Comparison of ENCODE assay signal across 8 cellular contexts in the genomic region with DNA sequence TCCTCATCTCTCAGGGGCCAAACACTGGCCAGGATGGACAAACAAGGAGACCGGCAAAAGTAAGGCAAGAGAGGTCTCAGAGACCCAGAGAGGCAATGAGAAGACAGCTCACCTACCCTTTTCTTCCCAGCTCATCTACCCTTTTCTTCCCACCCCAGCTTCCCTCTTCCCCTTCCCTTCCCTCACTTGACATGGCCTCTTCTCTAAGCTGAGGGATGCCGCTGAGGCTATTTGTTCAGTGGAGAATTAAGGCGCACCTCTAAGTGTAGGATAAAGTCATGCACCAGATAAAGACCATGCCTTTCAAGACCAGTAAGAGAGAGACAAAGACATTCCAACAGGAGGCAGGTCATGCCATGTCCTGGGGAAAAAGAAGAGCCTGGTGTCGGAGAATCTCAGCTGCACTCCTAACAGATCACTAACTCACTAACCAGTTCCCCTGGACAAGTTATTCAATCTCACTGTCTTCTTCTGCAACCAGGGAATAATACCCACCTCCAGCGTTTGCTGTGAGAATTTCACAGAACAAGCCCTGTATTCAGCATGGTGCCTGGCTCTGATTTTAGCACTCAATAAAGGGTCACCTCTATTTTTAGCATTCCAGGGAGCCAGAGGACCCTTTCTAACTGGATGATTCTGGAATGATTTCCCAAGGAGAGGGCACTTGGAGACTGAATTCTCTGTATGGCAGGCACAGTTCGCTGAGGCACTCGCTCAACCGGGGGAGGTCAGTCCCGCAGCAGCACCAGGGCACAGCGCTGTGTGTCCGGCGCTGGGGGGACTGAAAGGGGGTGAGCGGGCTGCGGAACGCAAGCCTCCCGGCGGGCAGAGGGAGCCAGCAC. TPM values are rescaled to one million over a fixed set of nuclear protein-coding genes. Genes with fewer than 3 reads are reported as not detected.
DNase-seq lines count a peak whose midpoint lies in the region; ATAC-seq and TF ChIP-seq lines count a peak whose summit lies in the region.

No MANE protein-coding gene starts in this region.

- H3K4me1 ChIP-seq in right lobe of liver (peaks cover 0 to 9% (median 0%) of the 10 kb centered on the region in 4 donors), tibial artery (peaks cover 0 to 15% (median 9%) of the 10 kb centered on the region in 4 donors)

- 24% methylated on average over 16 of the region's 17 CpGs for WGBS in right lobe of liver (ENCODE audit: insufficient coverage, low coverage, low lambda C conversion rate, missing lambda C conversion rate)

- H3K27ac ChIP-seq in right lobe of liver: peak overlapping the region; percentile 99 to 100 (median 99)
- peak overlapping the region; percentile 99 to 100 for H3K27ac ChIP-seq in tibial artery

- H3K27me3 Mint-ChIP-seq in activated naive CD4-positive, alpha-beta T cell treated with anti-CD3 and anti-CD28 coated beads for 36 hours (ENCODE audit: low read depth): no peaks in the 10 kb centered on the region

- in situ Hi-C loops in astrocyte of the cerebellum (cut with HindIII; ENCODE audit: low sequenced_read_pairs): no loop called here

- TF ChIP-seq POLR2A in right lobe of liver (IDR thresholded peaks at IDR 0.05): no peak

- CTCF ChIA-PET in activated naive CD4-positive, alpha-beta T cell treated with anti-CD3 and anti-CD28 coated beads for 36 hours (lab: Charles Lee): interaction anchor here (1.2 to 1.5 kb wide), 2 partner anchors 24 to 81 kb away, joined by 3 to 4 read pairs; no protein-coding TSS in a partner anchor

- no peak for DNase-seq in activated naive CD4-positive, alpha-beta T cell treated with anti-CD3 and anti-CD28 coated beads for 36 hours
- no peak for DNase-seq in activated naive CD4-positive, alpha-beta T cell treated with Interleukin-2 at 50 U/mL for 16 hours
- no peak for DNase-seq in astrocyte of the cerebellum (ENCODE audit: low read depth)
- DNase-seq in right lobe of liver: no peak
- no peak for DNase-seq in tibial artery
- no peak for DNase-seq in cerebellum (ENCODE audit: low spot score)
- DNase-seq in NCI-H2081 (lab: John Stamatoyannopoulos, UW): no peak
- DNase-seq in 8988T: no peak

- H3K27ac Mint-ChIP-seq in activated naive CD4-positive, alpha-beta T cell treated with anti-CD3 and anti-CD28 coated beads for 36 hours: peak overlapping the region; percentile 89

- no peaks in the 10 kb centered on the region for H3K9me3 ChIP-seq in right lobe of liver
- no peaks in the 10 kb centered on the region for H3K9me3 ChIP-seq in tibial artery

- H3K27me3 ChIP-seq in right lobe of liver (no peaks in the 10 kb centered on the region), tibial artery (no peaks in the 10 kb centered on the region)

- H3K4me3 Mint-ChIP-seq in activated naive CD4-positive, alpha-beta T cell treated with anti-CD3 and anti-CD28 coated beads for 36 hours: peak overlapping the region; percentile 64

- H3K4me3 ChIP-seq in astrocyte of the cerebellum (ENCODE audit: low read depth, low read length) (peak overlapping the region; percentile 97), right lobe of liver (peak overlapping the region; percentile 77 to 85 (median 78)), tibial artery (peak overlapping the region; percentile 96 to 97)

- intact Hi-C loops in activated naive CD4-positive, alpha-beta T cell treated with anti-CD3 and anti-CD28 coated beads for 36 hours (cut with micrococcal nuclease): loop anchor here (1.0 to 10.0 kb wide), 16 partner anchors 23 to 1177 kb away; a partner anchor contains a TSS
- intact Hi-C loops in right lobe of liver (cut with DNase I) (loop anchor here in 1 of 2 donors (5.0 kb wide), 1 partner anchor 47 kb away; no protein-coding TSS in a partner anchor), tibial artery (cut with DNase I; ENCODE audit: low total_unique reads) (loop anchor here (2.0 to 10.0 kb wide), 3 partner anchors 47 to 499 kb away; a partner anchor contains a TSS)

- ATAC-seq in right lobe of liver: no peak

- H3K4me1 Mint-ChIP-seq in activated naive CD4-positive, alpha-beta T cell treated with anti-CD3 and anti-CD28 coated beads for 36 hours (ENCODE audit: low read depth): peaks cover 28% of the 10 kb centered on the region

- TF ChIP-seq CTCF in astrocyte of the cerebellum (IDR thresholded peaks at IDR 0.05; ENCODE audit: low read depth, low read length, missing control alignments): no peak
- TF ChIP-seq CTCF in right lobe of liver (IDR thresholded peaks at IDR 0.05): no peak
- no peak for TF ChIP-seq CTCF in tibial artery (IDR thresholded peaks at IDR 0.05)

- no peaks in the 10 kb centered on the region for H3K9me3 Mint-ChIP-seq in activated naive CD4-positive, alpha-beta T cell treated with anti-CD3 and anti-CD28 coated beads for 36 hours

- H3K36me3 ChIP-seq in right lobe of liver (no peaks in the 10 kb centered on the region), tibial artery (peaks cover 0 to 11% (median 6%) of the 10 kb centered on the region in 3 donors)

- peaks cover 1% of the 10 kb centered on the region for H3K36me3 Mint-ChIP-seq in activated naive CD4-positive, alpha-beta T cell treated with anti-CD3 and anti-CD28 coated beads for 36 hours (ENCODE audit: low read depth)

RNA-seq across cellular contexts. Expression of a gene that starts 3.0 kb away (rescaled TPM):
- total RNA-seq in activated naive CD4-positive, alpha-beta T cell treated with anti-CD3 and anti-CD28 coated beads for 36 hours: 100 to 1,000 TPM; 102 to 110 TPM
- total RNA-seq in right lobe of liver (10 to 100 TPM in 4 of 6 experiments, 1 to 10 TPM in 2; 8.1 to 70.7 (median 14.9) TPM), cerebellum (5.8 TPM)
